1 cellular context compared by ENCODE assay signal in the genomic region with DNA sequence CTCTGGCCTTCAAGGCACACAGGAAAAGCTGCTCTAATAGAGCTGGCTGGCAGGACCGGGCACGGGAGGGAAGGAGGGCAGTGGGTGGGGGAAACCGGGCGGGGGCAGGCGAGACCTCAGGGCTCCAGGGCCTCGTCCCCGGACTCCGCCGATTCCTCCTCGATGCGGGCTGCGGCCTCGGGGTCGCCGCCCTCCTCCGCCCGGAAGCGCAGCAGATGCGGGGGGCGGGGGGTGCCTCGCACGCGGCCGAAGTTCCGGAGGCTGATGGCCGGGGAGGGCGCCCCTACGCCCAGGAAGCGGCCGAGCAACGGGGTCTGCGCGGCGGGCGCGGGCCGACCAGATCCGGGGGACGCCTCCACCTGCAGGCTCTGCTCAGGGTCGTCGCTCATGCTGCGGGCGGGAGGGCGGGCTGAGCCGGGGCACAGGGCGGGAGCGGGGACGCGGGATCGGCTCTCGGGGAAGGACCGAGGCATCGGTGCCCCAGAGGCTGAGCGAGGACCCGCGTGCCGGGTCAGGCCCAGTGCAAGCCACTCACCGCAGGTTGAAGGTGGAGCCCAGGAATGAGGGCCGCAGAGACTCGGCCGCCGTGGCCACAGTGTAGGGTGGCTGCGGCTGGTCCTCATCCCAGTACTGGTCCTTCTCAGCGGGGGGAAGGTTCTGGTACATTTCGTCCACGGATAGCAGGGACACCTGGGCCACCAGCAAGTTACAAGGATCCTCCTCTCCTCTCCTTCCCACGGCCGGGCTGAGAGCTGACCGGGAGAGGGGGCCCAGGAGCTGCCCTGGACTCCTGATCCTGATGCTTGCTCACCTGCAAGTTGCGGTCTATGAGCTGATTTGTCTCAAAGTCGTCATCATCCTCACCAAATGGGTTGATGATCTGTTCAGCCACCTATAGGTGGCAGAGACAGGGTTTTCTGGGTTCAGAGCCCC.
TF ChIP-seq lines count a peak whose summit lies in the region.

No MANE protein-coding gene starts in this region.

TF ChIP-seq in HepG2, 621 proteins besides CTCF, POLR2A, EP300 and RAD21 (continued from another document):
- TF ChIP-seq, protein P1, sequence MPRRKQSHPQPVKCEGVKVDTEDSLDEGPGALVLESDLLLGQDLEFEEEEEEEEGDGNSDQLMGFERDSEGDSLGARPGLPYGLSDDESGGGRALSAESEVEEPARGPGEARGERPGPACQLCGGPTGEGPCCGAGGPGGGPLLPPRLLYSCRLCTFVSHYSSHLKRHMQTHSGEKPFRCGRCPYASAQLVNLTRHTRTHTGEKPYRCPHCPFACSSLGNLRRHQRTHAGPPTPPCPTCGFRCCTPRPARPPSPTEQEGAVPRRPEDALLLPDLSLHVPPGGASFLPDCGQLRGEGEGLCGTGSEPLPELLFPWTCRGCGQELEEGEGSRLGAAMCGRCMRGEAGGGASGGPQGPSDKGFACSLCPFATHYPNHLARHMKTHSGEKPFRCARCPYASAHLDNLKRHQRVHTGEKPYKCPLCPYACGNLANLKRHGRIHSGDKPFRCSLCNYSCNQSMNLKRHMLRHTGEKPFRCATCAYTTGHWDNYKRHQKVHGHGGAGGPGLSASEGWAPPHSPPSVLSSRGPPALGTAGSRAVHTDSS (CRISPR knock-in tag; conservative IDR thresholded peaks at IDR 0.05), result no peak
- TF ChIP-seq, protein P2, sequence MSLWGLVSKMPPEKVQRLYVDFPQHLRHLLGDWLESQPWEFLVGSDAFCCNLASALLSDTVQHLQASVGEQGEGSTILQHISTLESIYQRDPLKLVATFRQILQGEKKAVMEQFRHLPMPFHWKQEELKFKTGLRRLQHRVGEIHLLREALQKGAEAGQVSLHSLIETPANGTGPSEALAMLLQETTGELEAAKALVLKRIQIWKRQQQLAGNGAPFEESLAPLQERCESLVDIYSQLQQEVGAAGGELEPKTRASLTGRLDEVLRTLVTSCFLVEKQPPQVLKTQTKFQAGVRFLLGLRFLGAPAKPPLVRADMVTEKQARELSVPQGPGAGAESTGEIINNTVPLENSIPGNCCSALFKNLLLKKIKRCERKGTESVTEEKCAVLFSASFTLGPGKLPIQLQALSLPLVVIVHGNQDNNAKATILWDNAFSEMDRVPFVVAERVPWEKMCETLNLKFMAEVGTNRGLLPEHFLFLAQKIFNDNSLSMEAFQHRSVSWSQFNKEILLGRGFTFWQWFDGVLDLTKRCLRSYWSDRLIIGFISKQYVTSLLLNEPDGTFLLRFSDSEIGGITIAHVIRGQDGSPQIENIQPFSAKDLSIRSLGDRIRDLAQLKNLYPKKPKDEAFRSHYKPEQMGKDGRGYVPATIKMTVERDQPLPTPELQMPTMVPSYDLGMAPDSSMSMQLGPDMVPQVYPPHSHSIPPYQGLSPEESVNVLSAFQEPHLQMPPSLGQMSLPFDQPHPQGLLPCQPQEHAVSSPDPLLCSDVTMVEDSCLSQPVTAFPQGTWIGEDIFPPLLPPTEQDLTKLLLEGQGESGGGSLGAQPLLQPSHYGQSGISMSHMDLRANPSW (CRISPR knock-in tag; IDR thresholded peaks at IDR 0.05; ENCODE audit: borderline replicate concordance), result no peak
- TF ChIP-seq NONO (IDR thresholded peaks at IDR 0.05), result no peak
- peak; percentile 75 for TF ChIP-seq NONO (CRISPR knock-in tag; conservative IDR thresholded peaks at IDR 0.05)
- TF ChIP-seq ARNTL (CRISPR knock-in tag; IDR thresholded peaks at IDR 0.05), result peak; percentile 70
- TF ChIP-seq BORCS8-MEF2B (CRISPR knock-in tag; IDR thresholded peaks at IDR 0.05), result peak; percentile 72
- TF ChIP-seq ZNF567 (CRISPR knock-in tag; IDR thresholded peaks at IDR 0.05; ENCODE audit: borderline replicate concordance), result no peak
- no peak for TF ChIP-seq LCORL (IDR thresholded peaks at IDR 0.05)
- TF ChIP-seq LCORL (CRISPR knock-in tag; IDR thresholded peaks at IDR 0.05), result peak; percentile 64; the same call in 1 of the 2 replicates
- no peak for TF ChIP-seq RFX5 (IDR thresholded peaks at IDR 0.05; ENCODE audit: low read depth, low read length)
- no peak for TF ChIP-seq PTBP1 (IDR thresholded peaks at IDR 0.05; ENCODE audit: low read depth, low read length, poor library complexity, severe bottlenecking)
- TF ChIP-seq ZFP82 (CRISPR knock-in tag; IDR thresholded peaks at IDR 0.05; ENCODE audit: borderline replicate concordance), result 0 out of 2 replicates have a peak, but pooled peaks have one; percentile 23
- no peak for TF ChIP-seq ISX (CRISPR knock-in tag; conservative IDR thresholded peaks at IDR 0.05)
- no peak; the same call in 1 of the 2 replicates for TF ChIP-seq TBX2 (CRISPR knock-in tag; IDR thresholded peaks at IDR 0.05; ENCODE audit: borderline replicate concordance)
- TF ChIP-seq, protein P3, sequence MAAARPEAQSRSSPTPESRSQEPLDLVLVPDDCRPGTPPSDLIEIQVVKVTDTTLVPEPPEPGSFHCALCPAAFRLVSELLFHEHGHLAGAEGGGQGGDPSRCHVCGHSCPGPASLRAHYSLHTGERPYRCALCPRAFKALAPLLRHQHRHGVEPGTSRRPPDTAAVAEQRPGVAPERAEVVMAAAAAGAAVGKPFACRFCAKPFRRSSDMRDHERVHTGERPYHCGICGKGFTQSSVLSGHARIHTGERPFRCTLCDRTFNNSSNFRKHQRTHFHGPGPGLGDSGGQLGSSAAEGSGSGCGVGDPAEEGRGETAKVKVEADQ (CRISPR knock-in tag; IDR thresholded peaks at IDR 0.05; ENCODE audit: borderline replicate concordance), result peak; percentile 24; the same call in 1 of the 2 replicates
- TF ChIP-seq ZNF343 (CRISPR knock-in tag; IDR thresholded peaks at IDR 0.05), result peak; percentile 66; the same call in 1 of the 2 replicates
- TF ChIP-seq KLF6 (CRISPR knock-in tag; IDR thresholded peaks at IDR 0.05), result peak; percentile 79; the same call in 1 of the 2 replicates
- no peak for TF ChIP-seq ZNF431 (CRISPR knock-in tag; IDR thresholded peaks at IDR 0.05; ENCODE audit: borderline replicate concordance, low read depth)
- TF ChIP-seq ZFP90 (CRISPR knock-in tag; IDR thresholded peaks at IDR 0.05; ENCODE audit: borderline replicate concordance), result no peak
- 0 out of 2 replicates have a peak, but pooled peaks have one; percentile 55 for TF ChIP-seq ZNF749 (CRISPR knock-in tag; IDR thresholded peaks at IDR 0.05; ENCODE audit: borderline replicate concordance)
- TF ChIP-seq SIN3B (IDR thresholded peaks at IDR 0.05; ENCODE audit: low read length), result no peak
- TF ChIP-seq NFE2L2 (IDR thresholded peaks at IDR 0.05; ENCODE audit: low read length), result no peak
- TF ChIP-seq, protein P4, sequence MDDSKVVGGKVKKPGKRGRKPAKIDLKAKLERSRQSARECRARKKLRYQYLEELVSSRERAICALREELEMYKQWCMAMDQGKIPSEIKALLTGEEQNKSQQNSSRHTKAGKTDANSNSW (CRISPR knock-in tag; IDR thresholded peaks at IDR 0.05; ENCODE audit: borderline replicate concordance), result 0 out of 2 replicates have a peak, but pooled peaks have one; percentile 74
- 0 out of 2 replicates have a peak, but pooled peaks have one; percentile 35 for TF ChIP-seq TSC22D2 (CRISPR knock-in tag; IDR thresholded peaks at IDR 0.05; ENCODE audit: borderline replicate concordance)
- TF ChIP-seq IKZF4 (CRISPR knock-in tag; IDR thresholded peaks at IDR 0.05; ENCODE audit: borderline replicate concordance, low read depth, not compliant biosample characterization), result no peak
- TF ChIP-seq, protein P5, sequence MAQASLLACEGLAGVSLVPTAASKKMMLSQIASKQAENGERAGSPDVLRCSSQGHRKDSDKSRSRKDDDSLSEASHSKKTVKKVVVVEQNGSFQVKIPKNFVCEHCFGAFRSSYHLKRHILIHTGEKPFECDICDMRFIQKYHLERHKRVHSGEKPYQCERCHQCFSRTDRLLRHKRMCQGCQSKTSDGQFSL (CRISPR knock-in tag; IDR thresholded peaks at IDR 0.05), result 0 out of 2 replicates have a peak, but pooled peaks have one; percentile 73
- peak; percentile 64; the same call in 1 of the 2 replicates for TF ChIP-seq ZC3H13 (CRISPR knock-in tag; IDR thresholded peaks at IDR 0.05)
- peak; percentile 53; the same call in 1 of the 2 replicates for TF ChIP-seq IRF2 (CRISPR knock-in tag; IDR thresholded peaks at IDR 0.05)
- peak; percentile 92 for TF ChIP-seq JARID2 (CRISPR knock-in tag; IDR thresholded peaks at IDR 0.05; ENCODE audit: insufficient replicate concordance)
- peak; percentile 77 for TF ChIP-seq DMAP1 (CRISPR knock-in tag; IDR thresholded peaks at IDR 0.05)
- 0 out of 2 replicates have a peak, but pooled peaks have one; percentile 36 for TF ChIP-seq MIXL1 (CRISPR knock-in tag; IDR thresholded peaks at IDR 0.05)
- 0 out of 2 replicates have a peak, but pooled peaks have one; percentile 33 for TF ChIP-seq ZNF777 (CRISPR knock-in tag; IDR thresholded peaks at IDR 0.05)
- peak; percentile 80; the same call in 1 of the 2 replicates for TF ChIP-seq ZNF850 (CRISPR knock-in tag; conservative IDR thresholded peaks at IDR 0.05)
- TF ChIP-seq YEATS2 (CRISPR knock-in tag; IDR thresholded peaks at IDR 0.05; ENCODE audit: borderline replicate concordance), result peak; percentile 52; the same call in 1 of the 2 replicates
- TF ChIP-seq ZNF160 (CRISPR knock-in tag; IDR thresholded peaks at IDR 0.05), result peak; percentile 64; the same call in 1 of the 2 replicates
- TF ChIP-seq ZNF10 (CRISPR knock-in tag; IDR thresholded peaks at IDR 0.05; ENCODE audit: borderline replicate concordance, low read depth), result no peak
- TF ChIP-seq, protein P6, sequence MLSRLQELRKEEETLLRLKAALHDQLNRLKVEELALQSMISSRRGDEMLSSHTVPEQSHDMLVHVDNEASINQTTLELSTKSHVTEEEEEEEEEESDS (CRISPR knock-in tag; IDR thresholded peaks at IDR 0.05; ENCODE audit: borderline replicate concordance), result 0 out of 2 replicates have a peak, but pooled peaks have one; percentile 61
- no peak for TF ChIP-seq NR2F1 (CRISPR knock-in tag; IDR thresholded peaks at IDR 0.05)
- peak; percentile 62; the same call in 1 of the 2 replicates for TF ChIP-seq ZNF709 (CRISPR knock-in tag; IDR thresholded peaks at IDR 0.05)
TF ChIP-seq in HepG2: peak in this region for 202.
